Comparison of ENCODE assay signal across 25 cellular contexts in the genomic region with DNA sequence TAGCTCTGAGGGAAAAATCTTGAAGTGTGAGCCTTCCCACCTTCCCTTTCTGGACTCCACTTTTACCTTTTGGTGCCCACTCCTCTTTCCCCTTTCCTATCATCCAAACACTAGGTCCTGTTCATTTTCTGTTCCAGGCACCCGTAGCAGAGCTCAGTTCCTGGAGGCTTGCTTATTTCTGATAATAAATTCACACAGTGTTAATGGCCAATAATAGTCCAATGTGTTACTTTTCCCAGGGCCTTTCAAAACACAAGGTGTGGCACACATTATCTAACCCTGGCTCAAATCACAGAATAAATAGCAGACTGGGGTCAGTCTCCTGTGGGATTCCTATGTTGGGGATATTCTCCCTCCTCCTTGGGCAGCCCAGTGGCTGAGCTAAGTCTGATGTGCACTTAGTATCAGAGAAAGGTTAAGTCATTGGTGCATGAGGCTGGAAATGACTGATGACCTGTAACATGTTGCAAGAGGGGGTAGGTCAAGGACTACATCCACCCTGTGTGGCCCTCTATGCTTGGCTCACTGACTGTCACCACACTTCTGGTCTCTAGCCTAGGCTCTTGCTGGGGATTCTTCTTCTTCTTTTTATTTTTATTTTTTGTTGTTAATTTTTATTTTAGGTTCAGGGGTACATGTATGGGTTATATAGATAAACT. TPM values are rescaled to one million over a fixed set of nuclear protein-coding genes. Genes with fewer than 3 reads are reported as not detected.
DNase-seq lines count a peak whose midpoint lies in the region; ATAC-seq, FAIRE-seq and TF ChIP-seq lines count a peak whose summit lies in the region.
"Had no signal": no experiment of that assay in that cellular context is flagged by ENCODE, and none has a peak within 500 bp of the region (broad histone marks: within the 10 kb centered on the region; RNA-seq: fewer than 3 reads in every experiment).

No MANE protein-coding gene starts in this region.

- H3K4me3 ChIP-seq in endothelial cell of umbilical vein (replicated peaks in 1 of 3; ENCODE audit: insufficient read depth in 1 of 3, low read depth in 1 of 3, low read length in 3 of 3) (no peak overlapping the region), neural cell (ENCODE audit: low read length) (peak overlapping the region; percentile 86)

- intact Hi-C loops in endothelial cell of umbilical vein (cut with micrococcal nuclease) = no loop called here

- no peaks in the 10 kb centered on the region for H3K9me1 ChIP-seq in endothelial cell of umbilical vein (replicated peaks; ENCODE audit: control insufficient read depth, extremely low read depth, insufficient read depth, low read length)

- H3K4me1 ChIP-seq in endothelial cell of umbilical vein (ENCODE audit: control insufficient read depth, extremely low read depth, insufficient read depth, low read length) = peaks cover 6% of the 10 kb centered on the region

- no peak for DNase-seq in T-helper 2 cell treated with Interferon-gamma antibody and Interleukin-4, amounts not matched to agents 5 μg/mL and 100 μg/mL, for 36 hours (ENCODE audit: low spot score)
- DNase-seq in T-helper 2 cell = no peak
- DNase-seq in endothelial cell of umbilical vein (ENCODE audit: low read depth, low spot score) = no peak
- DNase-seq in type B pancreatic cell (ENCODE audit: extremely low spot score, unreplicated experiment) = no peak
- DNase-seq in GM12892 (ENCODE audit: insufficient read length) = no peak
- DNase-seq in NCI-H2081 (lab: John Stamatoyannopoulos, UW) = no peak
- DNase-seq: 8988T; activated CD4-positive, alpha-beta T cell treated with anti-CD3 and anti-CD28 coated beads, Interleukin-2, amount 50 U/mL, for 48 hours; activated naive CD8-positive, alpha-beta T cell treated with anti-CD3 and anti-CD28 coated beads, Interleukin-2, amount 10 ng/mL, durations not matched to agents 7 days and 5 days; BE2C; GOT3; Kasumi-1; left cardiac atrium; NCI-H1092 treated with DMSO at 0.1 percent for 48 hours; NCI-H2081 treated with DMSO at 0.1 percent for 48 hours; NCI-H524 treated with DMSO at 0.1 percent for 48 hours; RPMI8226; stimulated activated naive CD4-positive, alpha-beta T cell treated with Interleukin-2 at 50 U/mL for 16 hours had no signal

- peaks cover 7% of the 10 kb centered on the region for H3F3A ChIP-seq in neural cell (ENCODE audit: insufficient read depth, low read length, poor library complexity, severe bottlenecking)

- H3K9me2 ChIP-seq in neural cell (ENCODE audit: insufficient read depth, low read length) = no peaks in the 10 kb centered on the region

- H3K27me3 ChIP-seq in endothelial cell of umbilical vein (ENCODE audit: control insufficient read depth in 2 of 2, insufficient read depth in 2 of 2, low read length in 2 of 2) = peaks cover 19 to 30% of the 10 kb centered on the region in 2 experiments
- H3K27me3 ChIP-seq in neural cell (ENCODE audit: insufficient read depth, low read depth, low read length) = no peaks in the 10 kb centered on the region
- H3K27me3 ChIP-seq: BE2C had no signal

- H3K79me2 ChIP-seq in endothelial cell of umbilical vein (ENCODE audit: control insufficient read depth, insufficient read depth, low read length) (no peaks in the 10 kb centered on the region), neural cell (replicated peaks; ENCODE audit: insufficient read depth, low read length) (peaks cover 71% of the 10 kb centered on the region)

- peaks cover 3% of the 10 kb centered on the region for H4K20me1 ChIP-seq in endothelial cell of umbilical vein (replicated peaks; ENCODE audit: control insufficient read depth, extremely low read depth, insufficient read depth, low read length)
- H4K20me1 ChIP-seq in neural cell (ENCODE audit: insufficient read depth) = peaks cover 30% of the 10 kb centered on the region

- H3K27me3 Mint-ChIP-seq in T-helper 2 cell treated with Interferon-gamma antibody and Interleukin-4, amounts not matched to agents 5 μg/mL and 100 μg/mL, for 36 hours (ENCODE audit: low read depth) = peaks cover 24% of the 10 kb centered on the region
- peaks cover 26% of the 10 kb centered on the region for H3K27me3 Mint-ChIP-seq in type B pancreatic cell

- H2AFZ ChIP-seq in endothelial cell of umbilical vein (ENCODE audit: low read depth, low read length) (no peak overlapping the region), neural cell (ENCODE audit: low read depth, low read length) (no peak overlapping the region)
- H2AFZ ChIP-seq: parathyroid adenoma had no signal

- ATAC-seq in HG02678 (IDR thresholded peaks at IDR 0.05; ENCODE audit: unreplicated experiment) = no peak
- ATAC-seq: left cardiac atrium, sciatic nerve had no signal

- peaks cover 10% of the 10 kb centered on the region for H3K4me1 Mint-ChIP-seq in T-helper 2 cell treated with Interferon-gamma antibody and Interleukin-4, amounts not matched to agents 5 μg/mL and 100 μg/mL, for 36 hours (ENCODE audit: low read depth)
- peaks cover 23% of the 10 kb centered on the region for H3K4me1 Mint-ChIP-seq in type B pancreatic cell (ENCODE audit: unreplicated experiment)

- TF ChIP-seq CTCF in endothelial cell of umbilical vein (IDR thresholded peaks at IDR 0.05; ENCODE audit: extremely low read depth in 1 of 2, insufficient read depth in 1 of 2, low read depth in 1 of 2, low read length in 2 of 2) (no peak), neural cell (IDR thresholded peaks at IDR 0.05; ENCODE audit: poor library complexity, severe bottlenecking) (no peak), type B pancreatic cell (conservative IDR thresholded peaks at IDR 0.05) (no peak)

- H3K27ac ChIP-seq in endothelial cell of umbilical vein (ENCODE audit: insufficient read depth, low read depth, low read length) = no peak overlapping the region
- no peak overlapping the region for H3K27ac ChIP-seq in neural cell (ENCODE audit: low read length)
- H3K27ac ChIP-seq: parathyroid adenoma had no signal

- CTCF ChIA-PET in endothelial cell of umbilical vein (lab: Charles Lee) = interaction anchor here (0.9 to 4.1 kb wide), 5 partner anchors 9 to 246 kb away, joined by 3 to 48 read pairs (median 3); no protein-coding TSS in a partner anchor

- peak overlapping the region; percentile 21 for H3K4me3 Mint-ChIP-seq in T-helper 2 cell treated with Interferon-gamma antibody and Interleukin-4, amounts not matched to agents 5 μg/mL and 100 μg/mL, for 36 hours
- H3K4me3 Mint-ChIP-seq in type B pancreatic cell = peak overlapping the region; percentile 92

- TF ChIP-seq POLR2A in endothelial cell of umbilical vein (IDR thresholded peaks at IDR 0.05; ENCODE audit: low read depth, low read length) (no peak), GM12892 (IDR thresholded peaks at IDR 0.05; ENCODE audit: low read depth, low read length) (no peak)

- H3K36me3 ChIP-seq in endothelial cell of umbilical vein (ENCODE audit: control insufficient read depth in 2 of 2, extremely low read depth in 1 of 2, insufficient read depth in 2 of 2, low read length in 2 of 2) (no peaks in the 10 kb centered on the region), neural cell (ENCODE audit: insufficient read depth, low read length) (no peaks in the 10 kb centered on the region)
- H3K36me3 ChIP-seq: BE2C had no signal

- H3K9me3 Mint-ChIP-seq in T-helper 2 cell treated with Interferon-gamma antibody and Interleukin-4, amounts not matched to agents 5 μg/mL and 100 μg/mL, for 36 hours = no peaks in the 10 kb centered on the region
- H3K9me3 Mint-ChIP-seq in type B pancreatic cell = no peaks in the 10 kb centered on the region
- H3K9me3 Mint-ChIP-seq: activated naive CD8-positive, alpha-beta T cell treated with anti-CD3 and anti-CD28 coated beads, Interleukin-2, amount 10 ng/mL, durations not matched to agents 7 days and 5 days had no signal

- no peak overlapping the region for H3K9ac ChIP-seq in endothelial cell of umbilical vein (replicated peaks; ENCODE audit: extremely low read depth, insufficient read depth, low read length)
- peak overlapping the region; percentile 89 for H3K9ac ChIP-seq in neural cell (ENCODE audit: low read length)
- H3K9ac ChIP-seq: parathyroid adenoma had no signal

- TSS peak; percentile 18 for BruUV-seq in endothelial cell of umbilical vein (replicated peaks; lab: Mats Ljungman, UMichigan)

- POLR2A ChIA-PET in endothelial cell of umbilical vein (lab: Charles Lee) = no interaction called here

- dilution Hi-C loops in endothelial cell of umbilical vein (cut with MboI; ENCODE audit: extremely low pct_ligation_motif_present, low sequenced_read_pairs) = no loop called here

- H3K27ac Mint-ChIP-seq in T-helper 2 cell treated with Interferon-gamma antibody and Interleukin-4, amounts not matched to agents 5 μg/mL and 100 μg/mL, for 36 hours = no peak overlapping the region
- H3K27ac Mint-ChIP-seq in type B pancreatic cell = no peak overlapping the region
- H3K27ac Mint-ChIP-seq: activated naive CD8-positive, alpha-beta T cell treated with anti-CD3 and anti-CD28 coated beads, Interleukin-2, amount 10 ng/mL, durations not matched to agents 7 days and 5 days had no signal

- TF ChIP-seq RAD21 in neural cell (conservative IDR thresholded peaks at IDR 0.05) = no peak

- H3K36me3 Mint-ChIP-seq in T-helper 2 cell treated with Interferon-gamma antibody and Interleukin-4, amounts not matched to agents 5 μg/mL and 100 μg/mL, for 36 hours (ENCODE audit: low read depth) = no peaks in the 10 kb centered on the region
- H3K36me3 Mint-ChIP-seq in type B pancreatic cell = peaks cover 4% of the 10 kb centered on the region
- H3K36me3 Mint-ChIP-seq: activated naive CD8-positive, alpha-beta T cell treated with anti-CD3 and anti-CD28 coated beads, Interleukin-2, amount 10 ng/mL, durations not matched to agents 7 days and 5 days had no signal

- H3K9me3 ChIP-seq in endothelial cell of umbilical vein (replicated peaks; ENCODE audit: control insufficient read depth, insufficient read depth, low read length) (no peaks in the 10 kb centered on the region), neural cell (ENCODE audit: low read length) (no peaks in the 10 kb centered on the region)
- H3K9me3 ChIP-seq: BE2C had no signal

- no peak for FAIRE-seq in endothelial cell of umbilical vein (lab: Jason Lieb, UNC)
- no peak for FAIRE-seq in GM12892 (lab: Jason Lieb, UNC)

- H3K4me2 ChIP-seq in endothelial cell of umbilical vein (ENCODE audit: insufficient read depth, low read length) (no peak overlapping the region), neural cell (ENCODE audit: low read length) (peak overlapping the region; percentile 95)

- TF ChIP-seq EP300 in neural cell (conservative IDR thresholded peaks at IDR 0.05; ENCODE audit: poor library complexity, severe bottlenecking) = no peak

RNA-seq across cellular contexts. Expression of a gene that starts 2.4 kb away (rescaled TPM):
- total RNA-seq in endothelial cell of umbilical vein (16.2 and 19.6 TPM in 2 replicates), type B pancreatic cell (ENCODE audit: low replicate concordance) (36.4 and 57.0 TPM in 2 replicates)
- polyA plus RNA-seq in endothelial cell of umbilical vein (5.8 and 6.5 TPM in 2 replicates), neural cell (61.6 and 86.7 TPM in 2 replicates)
- 6.2 and 7.5 TPM in 2 replicates for polyA plus RNA-seq in endothelial cell of umbilical vein (2011; cell fraction: cytosol; rRNA removed)
- 24.5 and 32.1 TPM in 2 replicates for polyA plus RNA-seq in endothelial cell of umbilical vein (2011; cell fraction: nucleus; rRNA removed)
- polyA plus RNA-seq in endothelial cell of umbilical vein (2012) = 5.1 and 5.4 TPM in 2 replicates
- polyA minus RNA-seq in endothelial cell of umbilical vein (44.0 and 58.3 TPM in 2 replicates), neural cell (338 and 413 TPM in 2 replicates)
- not detected for polyA minus RNA-seq in endothelial cell of umbilical vein (2011; cell fraction: cytosol; rRNA and poly(A)+ RNA removed)
- polyA minus RNA-seq in endothelial cell of umbilical vein (2011; cell fraction: nucleus; rRNA and poly(A)+ RNA removed) = 92.0 and 98.6 TPM in 2 replicates
- polyA plus RNA-seq in GM12892 (2012; ENCODE audit: missing spikeins) = 2.9 TPM

RNA-seq across cellular contexts. Expression of a gene that starts 43.7 kb away (rescaled TPM):
- total RNA-seq in endothelial cell of umbilical vein (not detected in 2 replicates), type B pancreatic cell (ENCODE audit: low replicate concordance) (not detected in 2 replicates)
- polyA plus RNA-seq in endothelial cell of umbilical vein (not detected in 2 replicates), neural cell (not detected in 2 replicates)
- not detected in 2 replicates for polyA plus RNA-seq in endothelial cell of umbilical vein (2011; cell fraction: cytosol; rRNA removed)
- not detected in 2 replicates for polyA plus RNA-seq in endothelial cell of umbilical vein (2011; cell fraction: nucleus; rRNA removed)
- polyA plus RNA-seq in endothelial cell of umbilical vein (2012) = not detected in 2 replicates
- polyA minus RNA-seq in endothelial cell of umbilical vein (not detected in 2 replicates), neural cell (not detected in 2 replicates)
- polyA minus RNA-seq in endothelial cell of umbilical vein (2011; cell fraction: cytosol; rRNA and poly(A)+ RNA removed) = not detected
- not detected in 2 replicates for polyA minus RNA-seq in endothelial cell of umbilical vein (2011; cell fraction: nucleus; rRNA and poly(A)+ RNA removed)
- not detected for polyA plus RNA-seq in GM12892 (2012; ENCODE audit: missing spikeins)
- total RNA-seq: activated naive CD8-positive, alpha-beta T cell treated with anti-CD3 and anti-CD28 coated beads, Interleukin-2, amount 10 ng/mL, durations not matched to agents 7 days and 5 days; HT-29; sciatic nerve; ureter had no signal
- polyA plus RNA-seq: esophagus had no signal
